In genomic region chr2:241848761-241849615, GRCh38 we compare ENCODE assay signal across 1 cellular context.
TF ChIP-seq lines count a peak whose summit lies in the region.

No MANE protein-coding gene starts in this region.

TF ChIP-seq in HepG2, 621 proteins besides CTCF, POLR2A, EP300 and RAD21:
- no peak for TF ChIP-seq ZBTB7A (CRISPR knock-in tag; IDR thresholded peaks at IDR 0.05)
- no peak for TF ChIP-seq SMAD9 (CRISPR knock-in tag; IDR thresholded peaks at IDR 0.05)
- TF ChIP-seq HNRNPLL (IDR thresholded peaks at IDR 0.05; ENCODE audit: low read depth, low read length, poor library complexity, severe bottlenecking) = peak; percentile 4
- TF ChIP-seq CENPT (CRISPR knock-in tag; IDR thresholded peaks at IDR 0.05; ENCODE audit: low read depth) = no peak
